ENCODE assay signal across 30 cellular contexts in genomic region chr5:7274180-7274579, GRCh38.
"Had no signal": no experiment of that assay in that cellular context is flagged by ENCODE, and none has a peak within 500 bp of the region (broad histone marks: within the 10 kb centered on the region; RNA-seq: fewer than 3 reads in every experiment).

No MANE protein-coding gene starts in this region.

- H3K9me3 Mint-ChIP-seq: natural killer cell treated with Interleukin-12 subunit alpha and Interleukin-12 subunit beta and Interleukin-15 and Interleukin-18, amount 100 ng/mL, for 72 hours; neural crest cell; stimulated activated naive B cell treated with anti-CD40 and anti-IgM and Interleukin-4, amounts not matched to agents 10 μg/mL and 1 μg/mL and 100 μg/mL, for 72 hours; stimulated activated naive CD8-positive, alpha-beta T cell treated with anti-CD3 and anti-CD28 coated beads, Interleukin-15, Interleukin-2, amounts not matched to agents 100 ng/mL and 50 ng/mL, for 24 hours had no signal

- H3K27me3 ChIP-seq: ovary, right lobe of liver, sigmoid colon, stomach, thyroid gland, tibial nerve, upper lobe of left lung, vagina had no signal

- H3K79me2 ChIP-seq: parathyroid adenoma had no signal

- H3K27me3 Mint-ChIP-seq: naive thymus-derived CD8-positive, alpha-beta T cell; natural killer cell treated with Interleukin-12 subunit alpha and Interleukin-12 subunit beta and Interleukin-15 and Interleukin-18, amount 100 ng/mL, for 72 hours; stimulated activated naive B cell treated with anti-CD40 and anti-IgM and Interleukin-4, amounts not matched to agents 10 μg/mL and 1 μg/mL and 100 μg/mL, for 72 hours; stimulated activated naive CD8-positive, alpha-beta T cell treated with anti-CD3 and anti-CD28 coated beads, Interleukin-15, Interleukin-2, amounts not matched to agents 100 ng/mL and 50 ng/mL, for 24 hours had no signal

- DNase-seq: naive thymus-derived CD8-positive, alpha-beta T cell; nephron progenitor cell; occipital lobe; ovary; posterior cingulate gyrus; psoas muscle; right cardiac atrium; right lobe of liver; sigmoid colon; small intestine; stimulated activated CD4-positive, alpha-beta T cell treated with anti-CD3 and anti-CD28 coated beads, Interleukin-15, amount 100 ng/mL, for 24 hours; stimulated activated CD4-positive, alpha-beta T cell treated with anti-CD3 and anti-CD28 coated beads, Interleukin-2, amount 100 ng/mL, for 24 hours; stimulated activated CD4-positive, alpha-beta T cell treated with anti-CD3 and anti-CD28 coated beads, Interleukin-2, amount 100 ng/mL, for 48 hours; stimulated activated CD4-positive, alpha-beta T cell treated with anti-CD3 and anti-CD28 coated beads, Interleukin-4, amount 100 ng/mL, for 24 hours; stimulated activated naive B cell treated with anti-CD40 and anti-IgM and Interleukin-4, amounts not matched to agents 10 μg/mL and 1 μg/mL and 100 μg/mL, for 72 hours; stimulated activated naive CD4-positive, alpha-beta T cell treated with Interleukin-2 at 50 U/mL for 16 hours; stomach; thyroid gland; trophoblast cell; upper lobe of left lung had no signal

- H3K27ac ChIP-seq: ovary, parathyroid adenoma, psoas muscle, right lobe of liver, sigmoid colon, stomach, thoracic aorta, thyroid gland, tibial nerve, upper lobe of left lung, vagina had no signal

- FAIRE-seq: small intestine, urothelium cell line had no signal

- H3K36me3 Mint-ChIP-seq: naive thymus-derived CD8-positive, alpha-beta T cell; natural killer cell treated with Interleukin-12 subunit alpha and Interleukin-12 subunit beta and Interleukin-15 and Interleukin-18, amount 100 ng/mL, for 72 hours; stimulated activated effector memory CD8-positive, alpha-beta T cell treated with anti-CD3 and anti-CD28 coated beads, Interleukin-12 subunit alpha, Interleukin-12 subunit beta, amount 100 ng/mL, for 72 hours; stimulated activated naive B cell treated with anti-CD40 and anti-IgM and Interleukin-4, amounts not matched to agents 10 μg/mL and 1 μg/mL and 100 μg/mL, for 72 hours had no signal

- H2AFZ ChIP-seq: parathyroid adenoma had no signal

- H3K36me3 ChIP-seq: ovary, right lobe of liver, sigmoid colon, stomach, thoracic aorta, thyroid gland, tibial nerve, upper lobe of left lung, vagina had no signal

- H3K9ac ChIP-seq: parathyroid adenoma had no signal

- H3K4me1 ChIP-seq: parathyroid adenoma, psoas muscle, right lobe of liver, sigmoid colon, stomach, thyroid gland, tibial nerve, upper lobe of left lung, vagina had no signal

- H3K4me3 Mint-ChIP-seq: naive thymus-derived CD8-positive, alpha-beta T cell; natural killer cell treated with Interleukin-12 subunit alpha and Interleukin-12 subunit beta and Interleukin-15 and Interleukin-18, amount 100 ng/mL, for 72 hours; nephron progenitor cell; neural crest cell; stimulated activated effector memory CD8-positive, alpha-beta T cell treated with anti-CD3 and anti-CD28 coated beads, Interleukin-12 subunit alpha, Interleukin-12 subunit beta, amount 100 ng/mL, for 72 hours; stimulated activated naive B cell treated with anti-CD40 and anti-IgM and Interleukin-4, amounts not matched to agents 10 μg/mL and 1 μg/mL and 100 μg/mL, for 72 hours; stimulated activated naive CD8-positive, alpha-beta T cell treated with anti-CD3 and anti-CD28 coated beads, Interleukin-15, Interleukin-2, amounts not matched to agents 100 ng/mL and 50 ng/mL, for 24 hours had no signal

- H3K4me1 Mint-ChIP-seq: naive thymus-derived CD8-positive, alpha-beta T cell; neural crest cell; stimulated activated effector memory CD8-positive, alpha-beta T cell treated with anti-CD3 and anti-CD28 coated beads, Interleukin-12 subunit alpha, Interleukin-12 subunit beta, amount 100 ng/mL, for 72 hours; stimulated activated naive B cell treated with anti-CD40 and anti-IgM and Interleukin-4, amounts not matched to agents 10 μg/mL and 1 μg/mL and 100 μg/mL, for 72 hours had no signal

- H3K4me3 ChIP-seq: ovary, psoas muscle, right lobe of liver, sigmoid colon, stomach, thoracic aorta, thyroid gland, tibial nerve, upper lobe of left lung, vagina had no signal

- H3K27ac Mint-ChIP-seq: naive thymus-derived CD8-positive, alpha-beta T cell; natural killer cell treated with Interleukin-12 subunit alpha and Interleukin-12 subunit beta and Interleukin-15 and Interleukin-18, amount 100 ng/mL, for 72 hours; nephron progenitor cell; progenitor cell of endocrine pancreas; stimulated activated effector memory CD8-positive, alpha-beta T cell treated with anti-CD3 and anti-CD28 coated beads, Interleukin-12 subunit alpha, Interleukin-12 subunit beta, amount 100 ng/mL, for 72 hours; stimulated activated naive B cell treated with anti-CD40 and anti-IgM and Interleukin-4, amounts not matched to agents 10 μg/mL and 1 μg/mL and 100 μg/mL, for 72 hours; stimulated activated naive CD8-positive, alpha-beta T cell treated with anti-CD3 and anti-CD28 coated beads, Interleukin-15, Interleukin-2, amounts not matched to agents 100 ng/mL and 50 ng/mL, for 24 hours had no signal

- H3K9me3 ChIP-seq: psoas muscle, right lobe of liver, sigmoid colon, stomach, thoracic aorta, thyroid gland, upper lobe of left lung, vagina had no signal

- ATAC-seq: naive thymus-derived CD8-positive, alpha-beta T cell; natural killer cell treated with Interleukin-12 subunit alpha and Interleukin-12 subunit beta and Interleukin-15 and Interleukin-18, amount 100 ng/mL, for 72 hours; psoas muscle; right cardiac atrium; right lobe of liver; stimulated activated effector memory CD8-positive, alpha-beta T cell treated with anti-CD3 and anti-CD28 coated beads, Interleukin-12 subunit alpha, Interleukin-12 subunit beta, amount 100 ng/mL, for 72 hours; stimulated activated naive B cell treated with anti-CD40 and anti-IgM and Interleukin-4, amounts not matched to agents 10 μg/mL and 1 μg/mL and 100 μg/mL, for 72 hours had no signal
